Comparison of ENCODE assay signal across 12 cellular contexts in the genomic region with DNA sequence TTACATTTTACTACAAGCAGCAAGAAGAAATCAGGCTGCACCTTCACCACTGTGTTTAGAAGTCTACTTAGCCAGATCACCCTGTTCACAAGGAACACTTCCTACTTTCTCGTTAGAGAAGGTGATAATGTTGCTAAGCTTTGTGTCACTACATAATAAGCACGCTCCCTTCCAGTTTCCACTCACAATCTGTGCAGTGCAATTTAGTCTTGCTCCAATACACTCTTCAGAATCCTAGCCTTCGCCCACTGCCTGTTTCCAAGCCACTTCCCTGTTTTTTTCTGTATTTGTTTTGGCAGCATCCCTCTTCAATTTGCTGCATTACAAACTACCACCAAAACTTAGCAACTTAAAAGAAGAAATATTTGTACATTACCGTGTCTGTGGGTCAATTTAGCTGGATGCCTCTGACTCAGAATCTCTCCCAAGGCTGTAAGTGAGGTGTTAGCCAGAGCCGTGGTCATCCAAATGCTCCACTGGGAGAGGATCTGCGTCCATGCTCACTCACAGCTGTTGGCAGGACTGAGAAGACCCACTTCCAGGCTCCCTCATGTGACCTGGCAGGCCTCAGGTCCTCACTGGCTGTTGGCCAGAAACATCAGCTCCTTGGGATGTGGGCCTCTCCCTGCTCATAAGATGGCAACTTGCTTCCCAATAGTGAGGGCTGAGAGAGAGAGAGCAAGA.
DNase-seq lines count a peak whose midpoint lies in the region; TF ChIP-seq lines count a peak whose summit lies in the region.
"Had no signal": no experiment of that assay in that cellular context is flagged by ENCODE, and none has a peak within 500 bp of the region (broad histone marks: within the 10 kb centered on the region; RNA-seq: fewer than 3 reads in every experiment).

No MANE protein-coding gene starts in this region.

- TF ChIP-seq CTCF in adrenal gland (IDR thresholded peaks at IDR 0.05), result no peak

- no peaks in the 10 kb centered on the region for H3K36me3 ChIP-seq in adrenal gland (replicated peaks in 1 of 2)
- H3K36me3 ChIP-seq: Peyer's patch had no signal

- intact Hi-C loops in adrenal gland (cut with DNase I), result no loop called here

- in situ Hi-C loops in ACHN (cut with HindIII; ENCODE audit: low pct_ligation_motif_present, low pct_unique_long_range_greater_than_20kb, low sequenced_read_pairs), result no loop called here

- H3K9me3 Mint-ChIP-seq in immature natural killer cell, result peaks cover 0 to 8% (median 0%) of the 10 kb centered on the region in 6 donors

- H3K27ac ChIP-seq in adrenal gland, result peak overlapping the region in 1 of 5 donors; percentile 20
- H3K27ac ChIP-seq: Peyer's patch had no signal

- no peak overlapping the region for H3K27ac Mint-ChIP-seq in immature natural killer cell
- H3K27ac Mint-ChIP-seq: progenitor cell of endocrine pancreas had no signal

- no peak overlapping the region for H3K4me3 ChIP-seq in adrenal gland
- H3K4me3 ChIP-seq: Peyer's patch had no signal

- no peak for TF ChIP-seq POLR2A in adrenal gland (IDR thresholded peaks at IDR 0.05)

- WGBS in adrenal gland, 4 donors, result 56 to 64% (median 58%) methylated on average over 5 to 6 of the region's 6 CpGs

- no peak overlapping the region for H3K4me3 Mint-ChIP-seq in immature natural killer cell

- no peaks in the 10 kb centered on the region for H3K36me3 Mint-ChIP-seq in immature natural killer cell

- no peaks in the 10 kb centered on the region for H3K9me3 ChIP-seq in adrenal gland (replicated peaks in 1 of 3)
- H3K9me3 ChIP-seq: Peyer's patch had no signal

- peaks cover 0 to 7% of the 10 kb centered on the region in 2 donors for H3K4me1 ChIP-seq in adrenal gland (replicated peaks in 1 of 2)
- H3K4me1 ChIP-seq: Peyer's patch had no signal

- peak; percentile 43 for DNase-seq in ACHN
- peak in 6 of 7 donors; percentile 28 to 70 (median 55) for DNase-seq in adrenal gland
- peak; percentile 83 for DNase-seq in glomerular visceral epithelial cell (ENCODE audit: extremely low spot score)
- DNase-seq in pons (ENCODE audit: low spot score), result peak; percentile 58
- no peak for DNase-seq in SIG-M5 treated with dmso at 0.1 percent for 504 hours (lab: John Stamatoyannopoulos, UW; ENCODE audit: unreplicated experiment)
- no peak for DNase-seq in activated CD4-positive, alpha-beta T cell treated with anti-CD3 and anti-CD28 coated beads for 4 hours
- DNase-seq in activated CD4-positive, CD25-positive, alpha-beta regulatory T cell treated with anti-CD3 and anti-CD28 coated beads, Interleukin-2, amount 50 U/mL, for 72 hours, result no peak
- no peak for DNase-seq in immature natural killer cell
- DNase-seq: effector CD4-positive, alpha-beta T cell; NCI-H1417 treated with DMSO at 0.1 percent for 48 hours had no signal

- H3K27me3 ChIP-seq in adrenal gland, result no peaks in the 10 kb centered on the region
- H3K27me3 ChIP-seq: Peyer's patch had no signal

- H3K27me3 Mint-ChIP-seq in immature natural killer cell (ENCODE audit: low read depth in 3 of 3), result no peaks in the 10 kb centered on the region
- H3K27me3 Mint-ChIP-seq: progenitor cell of endocrine pancreas had no signal

- H3K4me1 Mint-ChIP-seq in immature natural killer cell, result no peaks in the 10 kb centered on the region

Comparison
In these comparisons a context has a peak if more than half of its experiments do, and no peak if none do; other contexts are left out.
1. DNase-seq: peak in ACHN (single experiment), adrenal gland (6 of 7), glomerular visceral epithelial cell (single experiment) and pons (single experiment); none in SIG-M5 treated with dmso at 0.1 percent for 504 hours (single experiment), activated CD4-positive, alpha-beta T cell treated with anti-CD3 and anti-CD28 coated beads for 4 hours (0 of 2), activated CD4-positive, CD25-positive, alpha-beta regulatory T cell treated with anti-CD3 and anti-CD28 coated beads, Interleukin-2, amount 50 U/mL, for 72 hours (single experiment) and immature natural killer cell (0 of 3).